Comparison of ENCODE assay signal across 13 cellular contexts in the genomic region with DNA sequence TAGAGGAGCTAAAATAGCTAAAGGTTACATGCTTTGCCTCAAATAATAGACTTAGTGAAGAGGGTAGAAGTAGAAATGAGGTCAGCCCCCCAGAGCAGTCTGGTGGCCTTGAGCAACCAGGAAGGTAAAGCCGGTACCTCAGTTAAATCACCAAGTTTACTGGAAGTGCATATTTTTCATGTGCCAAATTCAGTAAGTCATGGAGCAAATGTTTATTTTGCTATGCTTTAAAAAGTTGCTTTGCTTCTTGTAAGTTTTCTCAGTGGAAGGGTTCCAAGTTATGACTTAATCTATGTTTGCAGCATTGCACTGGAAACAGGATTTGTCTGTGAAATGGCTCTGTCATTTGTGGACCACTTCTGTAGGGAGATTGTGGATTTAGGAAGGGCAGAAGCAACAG.
DNase-seq lines count a peak whose midpoint lies in the region; ATAC-seq, FAIRE-seq and TF ChIP-seq lines count a peak whose summit lies in the region.
"Had no signal": no experiment of that assay in that cellular context is flagged by ENCODE, and none has a peak within 500 bp of the region (broad histone marks: within the 10 kb centered on the region; RNA-seq: fewer than 3 reads in every experiment).

No MANE protein-coding gene starts in this region.

- no peaks in the 10 kb centered on the region for H3K79me2 ChIP-seq in hepatocyte

- peak overlapping the region in 4 of 5 experiments; percentile 22 to 85 (median 73) for H3K27ac Mint-ChIP-seq in brain
- H3K27ac Mint-ChIP-seq: activated T-helper 17 cell treated with anti-CD3 and anti-CD28 coated beads, Interleukin-2, amount 50 U/mL, for 72 hours had no signal

- DNase-seq in GM04504 (ENCODE audit: low read depth) = peak; percentile 72
- peak; percentile 48 for DNase-seq in hepatocyte (ENCODE audit: low spot score)
- DNase-seq in stomach = no peak
- no peak for DNase-seq in CD1c-positive myeloid dendritic cell (ENCODE audit: extremely low spot score)
- DNase-seq in GM12892 (ENCODE audit: insufficient read length) = no peak
- DNase-seq: KG1, midbrain, NCI-H526 treated with DMSO at 0.1 percent for 48 hours had no signal

- H3K4me3 ChIP-seq in hepatocyte (no peak overlapping the region), stomach (no peak overlapping the region)

- no peak for FAIRE-seq in GM12892 (lab: Jason Lieb, UNC)

- WGBS in hepatocyte (ENCODE audit: low lambda C conversion rate, missing lambda C conversion rate) = 36% methylated on average over 1 of the region's 1 CpG
- WGBS in stomach, 5 donors = 11 to 29% (median 22%) methylated on average over 1 of the region's 1 CpG

- H3K27me3 ChIP-seq in hepatocyte (no peaks in the 10 kb centered on the region), stomach (no peaks in the 10 kb centered on the region)

- no peaks in the 10 kb centered on the region for H3K9me2 ChIP-seq in hepatocyte (replicated peaks; ENCODE audit: insufficient read depth)

- no peaks in the 10 kb centered on the region for H3K36me3 Mint-ChIP-seq in brain

- peak overlapping the region in 1 of 5 experiments; percentile 28 for H3K4me3 Mint-ChIP-seq in brain
- H3K4me3 Mint-ChIP-seq: activated T-helper 17 cell treated with anti-CD3 and anti-CD28 coated beads, Interleukin-2, amount 50 U/mL, for 72 hours had no signal

- no peak overlapping the region for H2AFZ ChIP-seq in hepatocyte

- TF ChIP-seq EP300 in stomach (IDR thresholded peaks at IDR 0.05) = no peak

- peaks cover 65% of the 10 kb centered on the region for H3K4me1 Mint-ChIP-seq in brain
- H3K4me1 Mint-ChIP-seq: activated T-helper 17 cell treated with anti-CD3 and anti-CD28 coated beads, Interleukin-2, amount 50 U/mL, for 72 hours had no signal

- H3K4me2 ChIP-seq in hepatocyte = peak overlapping the region; percentile 13

- ATAC-seq in GM19328 (IDR thresholded peaks at IDR 0.05; ENCODE audit: unreplicated experiment) (no peak), GM19452 (IDR thresholded peaks at IDR 0.05; ENCODE audit: unreplicated experiment) (no peak)
- ATAC-seq: activated T-helper 17 cell treated with anti-CD3 and anti-CD28 coated beads, Interleukin-2, amount 50 U/mL, for 72 hours had no signal

- H4K20me1 ChIP-seq in hepatocyte (ENCODE audit: insufficient read depth, poor library complexity, severe bottlenecking) = no peaks in the 10 kb centered on the region

- H3K4me1 ChIP-seq in hepatocyte (ENCODE audit: insufficient read depth) (peaks cover 16% of the 10 kb centered on the region), stomach (peaks cover 34 to 70% (median 46%) of the 10 kb centered on the region in 4 donors)

- peak overlapping the region; percentile 58 for H3K27ac ChIP-seq in hepatocyte
- peak overlapping the region; percentile 58 to 86 (median 76) for H3K27ac ChIP-seq in stomach
- H3K27ac ChIP-seq: epithelial cell of prostate had no signal

- H3K9me3 Mint-ChIP-seq in brain = peaks cover 0 to 7% (median 0%) of the 10 kb centered on the region in 5 experiments
- H3K9me3 Mint-ChIP-seq: activated T-helper 17 cell treated with anti-CD3 and anti-CD28 coated beads, Interleukin-2, amount 50 U/mL, for 72 hours had no signal

- TF ChIP-seq POLR2A in stomach (IDR thresholded peaks at IDR 0.05) (no peak), GM12892 (IDR thresholded peaks at IDR 0.05; ENCODE audit: low read depth, low read length) (no peak)

- intact Hi-C loops in stomach (cut with DNase I; ENCODE audit: low total_unique reads) = no loop called here

- H3K36me3 ChIP-seq in hepatocyte (replicated peaks; ENCODE audit: insufficient read depth, low read depth) (no peaks in the 10 kb centered on the region), stomach (no peaks in the 10 kb centered on the region)

- no peaks in the 10 kb centered on the region for H3K27me3 Mint-ChIP-seq in brain
- H3K27me3 Mint-ChIP-seq: activated T-helper 17 cell treated with anti-CD3 and anti-CD28 coated beads, Interleukin-2, amount 50 U/mL, for 72 hours had no signal

- H3K9me3 ChIP-seq in hepatocyte (ENCODE audit: low read depth) (no peaks in the 10 kb centered on the region), stomach (no peaks in the 10 kb centered on the region)

- TF ChIP-seq CTCF in brain (conservative IDR thresholded peaks at IDR 0.05) = no peak
- TF ChIP-seq CTCF in hepatocyte (IDR thresholded peaks at IDR 0.05; ENCODE audit: poor library complexity) = no peak
- TF ChIP-seq CTCF in stomach (IDR thresholded peaks at IDR 0.05) = no peak

Comparison
In these comparisons a context has a peak if more than half of its experiments do, and no peak if none do; other contexts are left out.
1. DNase-seq: peak in GM04504 (single experiment) and hepatocyte (single experiment); none in stomach (single experiment), CD1c-positive myeloid dendritic cell (single experiment) and GM12892 (single experiment).